ENCODE assay signal across 16 cellular contexts in the genomic region with DNA sequence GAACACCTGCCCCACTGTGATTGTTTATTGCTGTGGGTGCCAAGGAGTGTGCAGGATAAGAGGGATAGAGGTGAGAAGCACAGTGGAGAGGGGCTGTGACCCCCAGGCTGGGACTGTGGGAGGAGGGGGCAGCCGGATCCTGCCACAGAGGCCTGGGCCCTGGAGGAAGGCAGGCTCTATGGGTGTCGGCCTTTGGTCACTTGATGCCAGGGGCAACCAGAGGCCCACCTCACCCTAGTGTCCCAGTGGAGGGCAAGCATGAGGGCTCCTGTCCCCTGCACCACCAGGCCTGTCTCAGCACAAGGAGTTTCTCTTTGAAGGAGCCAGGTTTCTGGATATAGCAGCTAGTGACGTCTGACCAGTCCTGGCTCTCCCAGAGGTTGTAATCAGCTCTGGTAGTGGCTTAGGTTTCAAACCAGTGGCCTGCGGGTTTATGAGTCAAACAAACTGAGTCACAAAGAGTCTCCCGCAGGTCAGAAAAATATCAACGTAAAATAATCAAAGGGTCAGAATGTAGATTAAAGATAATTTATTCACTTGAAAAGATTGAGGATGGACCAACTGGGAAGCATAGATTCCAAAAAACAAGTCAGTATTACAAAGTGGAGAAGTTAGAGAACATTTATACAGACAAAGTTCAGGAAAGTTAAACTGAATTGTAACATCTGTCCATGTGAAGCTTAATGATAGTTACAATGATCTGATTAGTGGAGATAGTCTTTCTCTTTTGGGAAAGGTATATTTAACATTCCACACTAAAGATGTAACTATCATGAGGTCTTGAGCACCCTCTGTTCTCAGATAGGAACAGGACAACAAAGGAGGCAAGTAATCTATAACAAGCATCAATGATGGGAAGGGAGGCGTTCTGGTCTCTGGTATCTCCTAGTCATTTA. TPM values are rescaled to one million over a fixed set of nuclear protein-coding genes. Genes with fewer than 3 reads are reported as not detected.
DNase-seq lines count a peak whose midpoint lies in the region; ATAC-seq, FAIRE-seq and TF ChIP-seq lines count a peak whose summit lies in the region.
"Had no signal": no experiment of that assay in that cellular context is flagged by ENCODE, and none has a peak within 500 bp of the region (broad histone marks: within the 10 kb centered on the region; RNA-seq: fewer than 3 reads in every experiment).

No MANE protein-coding gene starts in this region.

- no peak overlapping the region for H3K4me2 ChIP-seq in neural progenitor cell

- DNase-seq in EH (ENCODE audit: low read depth) (peak; percentile 82), NT2/D1 (ENCODE audit: low read depth, low spot score) (no peak), choroid plexus epithelial cell (ENCODE audit: low read depth) (peak; percentile 86), neural progenitor cell (ENCODE audit: low spot score) (no peak), GM12891 (ENCODE audit: insufficient read length, low spot score) (no peak), posterior cingulate gyrus (no peak)
- no peak for DNase-seq in naive thymus-derived CD4-positive, alpha-beta T cell
- DNase-seq: activated CD4-positive, CD25-positive, alpha-beta regulatory T cell; activated T-cell treated with anti-CD3 and anti-CD28 coated beads, Interleukin-2, amount 50 U/mL, for 24 hours; NCI-H1092 treated with DMSO at 0.1 percent for 48 hours; stimulated activated CD4-positive, alpha-beta T cell treated with anti-CD3 and anti-CD28 coated beads, Interleukin-4, amount 100 ng/mL, for 4 hours; stomach had no signal

- peak overlapping the region; percentile 97 for H2AFZ ChIP-seq in neural progenitor cell (replicated peaks)

- H3F3A ChIP-seq in neural progenitor cell (ENCODE audit: low read depth) = no peaks in the 10 kb centered on the region

- H3K9ac ChIP-seq in NT2/D1 (ENCODE audit: insufficient read length, low read depth) = peak overlapping the region; percentile 21
- no peak overlapping the region for H3K9ac ChIP-seq in neural progenitor cell

- H3K27ac Mint-ChIP-seq in neural progenitor cell = peak overlapping the region; percentile 58
- H3K27ac Mint-ChIP-seq in naive thymus-derived CD4-positive, alpha-beta T cell = no peak overlapping the region
- H3K27ac Mint-ChIP-seq: activated T-cell treated with anti-CD3 and anti-CD28 coated beads, Interleukin-2, amount 50 U/mL, for 24 hours; mesothelial cell of epicardium had no signal

- H3K79me2 ChIP-seq in neural progenitor cell (ENCODE audit: low read depth) = no peaks in the 10 kb centered on the region

- intact Hi-C loops in naive thymus-derived CD4-positive, alpha-beta T cell (cut with micrococcal nuclease) = no loop called here
- intact Hi-C loops in posterior cingulate gyrus (cut with DNase I) = no loop called here

- H3K4me3 ChIP-seq in NT2/D1 (ENCODE audit: insufficient read length, low read depth) (no peak overlapping the region), choroid plexus epithelial cell (ENCODE audit: low read depth, low read length) (no peak overlapping the region), neural progenitor cell (no peak overlapping the region)
- H3K4me3 ChIP-seq in naive thymus-derived CD4-positive, alpha-beta T cell (ENCODE audit: low read length) = no peak overlapping the region
- H3K4me3 ChIP-seq: stomach had no signal

- no peaks in the 10 kb centered on the region for H3K27me3 Mint-ChIP-seq in neural progenitor cell (ENCODE audit: insufficient read depth, low read depth)
- H3K27me3 Mint-ChIP-seq in naive thymus-derived CD4-positive, alpha-beta T cell = peaks cover 0 to 4% (median 0%) of the 10 kb centered on the region in 5 donors
- H3K27me3 Mint-ChIP-seq: brain had no signal

- no peaks in the 10 kb centered on the region for H3K36me3 Mint-ChIP-seq in neural progenitor cell
- H3K36me3 Mint-ChIP-seq in naive thymus-derived CD4-positive, alpha-beta T cell = no peaks in the 10 kb centered on the region
- H3K36me3 Mint-ChIP-seq: brain, mesothelial cell of epicardium had no signal

- H3K4me3 Mint-ChIP-seq in neural progenitor cell = no peak overlapping the region
- no peak overlapping the region for H3K4me3 Mint-ChIP-seq in naive thymus-derived CD4-positive, alpha-beta T cell
- H3K4me3 Mint-ChIP-seq: activated T-cell treated with anti-CD3 and anti-CD28 coated beads, Interleukin-2, amount 50 U/mL, for 24 hours; brain; mesothelial cell of epicardium had no signal

- POLR2A ChIA-PET in naive thymus-derived CD4-positive, alpha-beta T cell (lab: Charles Lee) = no interaction called here

- peaks cover 12% of the 10 kb centered on the region for H3K4me1 ChIP-seq in NT2/D1 (ENCODE audit: insufficient read depth, insufficient read length)
- no peaks in the 10 kb centered on the region for H3K4me1 ChIP-seq in neural progenitor cell
- H3K4me1 ChIP-seq in naive thymus-derived CD4-positive, alpha-beta T cell (ENCODE audit: control insufficient read depth in 2 of 2, insufficient read depth in 2 of 2, low read length in 2 of 2) = no peaks in the 10 kb centered on the region
- H3K4me1 ChIP-seq: stomach had no signal

- CTCF ChIA-PET in naive thymus-derived CD4-positive, alpha-beta T cell (lab: Charles Lee) = no interaction called here

- no peaks in the 10 kb centered on the region for H3K36me3 ChIP-seq in NT2/D1 (ENCODE audit: insufficient read depth, insufficient read length, low read length)
- H3K36me3 ChIP-seq in neural progenitor cell = no peaks in the 10 kb centered on the region
- no peaks in the 10 kb centered on the region for H3K36me3 ChIP-seq in naive thymus-derived CD4-positive, alpha-beta T cell (ENCODE audit: control insufficient read depth in 2 of 3, insufficient read depth in 3 of 3, low read length in 3 of 3)
- H3K36me3 ChIP-seq: stomach had no signal

- H3K9me3 Mint-ChIP-seq in neural progenitor cell = no peaks in the 10 kb centered on the region
- no peaks in the 10 kb centered on the region for H3K9me3 Mint-ChIP-seq in naive thymus-derived CD4-positive, alpha-beta T cell
- H3K9me3 Mint-ChIP-seq: activated T-cell treated with anti-CD3 and anti-CD28 coated beads, Interleukin-2, amount 50 U/mL, for 24 hours had no signal

- TF ChIP-seq CTCF in choroid plexus epithelial cell (conservative IDR thresholded peaks at IDR 0.05; ENCODE audit: low read depth, low read length) = no peak
- no peak for TF ChIP-seq CTCF in neural progenitor cell (IDR thresholded peaks at IDR 0.05)

- no peak for ATAC-seq in naive thymus-derived CD4-positive, alpha-beta T cell
- ATAC-seq in GM18520 (IDR thresholded peaks at IDR 0.05; ENCODE audit: unreplicated experiment) = no peak

- no peak overlapping the region for H3K27ac ChIP-seq in neural progenitor cell
- H3K27ac ChIP-seq in naive thymus-derived CD4-positive, alpha-beta T cell (ENCODE audit: low read depth, low read length) = no peak overlapping the region
- H3K27ac ChIP-seq: stomach had no signal

- no peak for TF ChIP-seq POLR2A in GM12891 (IDR thresholded peaks at IDR 0.05; ENCODE audit: low read depth, low read length)

- peaks cover 13% of the 10 kb centered on the region for H3K4me1 Mint-ChIP-seq in neural progenitor cell
- H3K4me1 Mint-ChIP-seq in naive thymus-derived CD4-positive, alpha-beta T cell = no peaks in the 10 kb centered on the region
- H3K4me1 Mint-ChIP-seq: mesothelial cell of epicardium had no signal

- H3K9me3 ChIP-seq in NT2/D1 (ENCODE audit: insufficient read depth, low read length) (no peaks in the 10 kb centered on the region), neural progenitor cell (ENCODE audit: low read depth) (no peaks in the 10 kb centered on the region)
- no peaks in the 10 kb centered on the region for H3K9me3 ChIP-seq in naive thymus-derived CD4-positive, alpha-beta T cell (ENCODE audit: control insufficient read depth in 2 of 3, low read length in 3 of 3)
- H3K9me3 ChIP-seq: stomach had no signal

- H3K27me3 ChIP-seq in NT2/D1 (ENCODE audit: insufficient read depth, insufficient read length) (no peaks in the 10 kb centered on the region), neural progenitor cell (no peaks in the 10 kb centered on the region)
- no peaks in the 10 kb centered on the region for H3K27me3 ChIP-seq in naive thymus-derived CD4-positive, alpha-beta T cell (ENCODE audit: control insufficient read depth in 2 of 2, insufficient read depth in 2 of 2, low read length in 2 of 2)

- FAIRE-seq in GM12891 (lab: Jason Lieb, UNC) = no peak

- H4K20me1 ChIP-seq in neural progenitor cell (ENCODE audit: low read depth) = no peaks in the 10 kb centered on the region

TF ChIP-seq in GM12891, 5 proteins besides CTCF, POLR2A, EP300 and RAD21:
- TF ChIP-seq SPI1 (IDR thresholded peaks at IDR 0.05; ENCODE audit: low read depth, low read length) (no peak), PAX5 (IDR thresholded peaks at IDR 0.05; ENCODE audit: insufficient read depth, low read length, severe bottlenecking) (no peak), TAF1 (IDR thresholded peaks at IDR 0.05; ENCODE audit: low read depth, low read length) (no peak), POU2F2 (IDR thresholded peaks at IDR 0.05; ENCODE audit: low read depth, low read length) (no peak), POLR2AphosphoS5 (IDR thresholded peaks at IDR 0.05; ENCODE audit: low read depth, low read length) (no peak)

RNA-seq across cellular contexts. Expression of gene ZNF488, which starts 37.2 kb away (rescaled TPM):
- total RNA-seq in neural progenitor cell (ENCODE audit: low replicate concordance) = not detected in 2 replicates
- polyA plus RNA-seq in GM12891 (2012; ENCODE audit: low read depth, missing spikeins) = not detected
- total RNA-seq in naive thymus-derived CD4-positive, alpha-beta T cell = not detected
- under 1 TPM in 1 of 2 donors, not detected in 1; 0.12 TPM for polyA plus RNA-seq in naive thymus-derived CD4-positive, alpha-beta T cell
- total RNA-seq: NCI-H460 had no signal

Comparison
In these comparisons a context has a peak if more than half of its experiments do, and no peak if none do; other contexts are left out.
1. DNase-seq: peak in EH (single experiment) and choroid plexus epithelial cell (single experiment); none in NT2/D1 (single experiment), neural progenitor cell (single experiment), GM12891 (single experiment), naive thymus-derived CD4-positive, alpha-beta T cell (0 of 9) and posterior cingulate gyrus (0 of 10).